ENCODE assay signal across 20 cellular contexts in the genomic region with DNA sequence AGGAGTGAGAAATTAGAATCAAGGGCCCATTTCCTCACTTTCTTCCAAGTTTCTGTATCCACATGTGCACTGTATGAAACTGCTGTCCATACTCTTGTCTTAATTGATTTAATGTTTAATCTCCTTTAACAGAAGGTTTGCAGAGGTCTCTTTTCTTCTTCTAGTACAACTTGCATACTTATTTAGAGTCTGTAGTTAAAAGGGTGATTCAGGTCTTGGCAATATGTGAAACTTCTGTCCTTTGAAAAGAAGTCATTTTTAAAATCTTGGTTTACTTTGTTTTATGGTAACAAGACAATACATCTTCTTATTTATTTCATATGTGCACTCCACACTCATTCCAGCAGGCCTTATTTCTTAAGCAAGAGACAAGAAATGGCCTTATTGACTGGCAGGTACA.
"Had no signal": no experiment of that assay in that cellular context is flagged by ENCODE, and none has a peak within 500 bp of the region (broad histone marks: within the 10 kb centered on the region; RNA-seq: fewer than 3 reads in every experiment).

No MANE protein-coding gene starts in this region.

- H3K4me1 ChIP-seq: breast epithelium, gastroesophageal sphincter, lower lobe of right lung, spleen, testis, transverse colon had no signal

- H3K27ac ChIP-seq: gastroesophageal sphincter, lower lobe of right lung, ovary, spleen, testis, transverse colon had no signal

- H3K4me3 ChIP-seq: breast epithelium, gastroesophageal sphincter, lower lobe of right lung, ovary, spleen, testis, transverse colon had no signal

- DNase-seq: activated CD4-positive, alpha-beta memory T cell treated with anti-CD3 and anti-CD28 coated beads for 36 hours; activated CD4-positive, alpha-beta T cell treated with anti-CD3 and anti-CD28 coated beads, Interleukin-2, amount 10 ng/mL, durations not matched to agents 24 days and 14 days; activated CD4-positive, CD25-positive, alpha-beta regulatory T cell treated with anti-CD3 and anti-CD28 coated beads, Interleukin-2, amount 50 U/mL, for 72 hours; activated CD8-positive, alpha-beta memory T cell treated with anti-CD3 and anti-CD28 coated beads, Interleukin-2, amount 50 U/mL, for 48 hours; activated naive CD8-positive, alpha-beta T cell treated with anti-CD3 and anti-CD28 coated beads, Interleukin-2, amount 50 U/mL, for 24 hours; activated T-cell treated with anti-CD3 and anti-CD28 coated beads, Interleukin-2, amount 50 U/mL, for 24 hours; central memory CD4-positive, alpha-beta T cell; lower lobe of right lung; mesendoderm; natural killer cell; ovary; retina; spleen; stimulated activated naive CD4-positive, alpha-beta T cell treated with Interleukin-2 at 50 U/mL for 16 hours; T-helper 2 cell; testis; transverse colon had no signal

- H3K27me3 ChIP-seq: breast epithelium, gastroesophageal sphincter, ovary, spleen, testis, transverse colon had no signal

- ATAC-seq: activated naive CD8-positive, alpha-beta T cell treated with anti-CD3 and anti-CD28 coated beads, Interleukin-2, amount 50 U/mL, for 24 hours; gastroesophageal sphincter; left lobe of liver; lower lobe of right lung; natural killer cell had no signal

- H3K36me3 ChIP-seq: breast epithelium, lower lobe of right lung, ovary, spleen, transverse colon had no signal

- H3K9me3 ChIP-seq: breast epithelium, gastroesophageal sphincter, lower lobe of right lung, ovary, spleen, testis, transverse colon had no signal
